Comparison of ENCODE assay signal across 7 cellular contexts in genomic region chr20:5207138-5207537, GRCh38.
"Had no signal": no experiment of that assay in that cellular context is flagged by ENCODE, and none has a peak within 500 bp of the region (broad histone marks: within the 10 kb centered on the region; RNA-seq: fewer than 3 reads in every experiment).

No MANE protein-coding gene starts in this region.

- H3K4me2 ChIP-seq: KMS-11 had no signal

- H3K9me3 Mint-ChIP-seq: IgD-negative memory B cell had no signal

- FAIRE-seq: HTR-8/SVneo had no signal

- DNase-seq: IMR-90, KBM-7, KG1 had no signal

- H3K9ac ChIP-seq: KMS-11 had no signal

- H3K4me3 Mint-ChIP-seq: IgD-negative memory B cell had no signal

- H3K27ac ChIP-seq: HL-60, KMS-11 had no signal
